In genomic region chr4:22202351-22203343, GRCh38 we compare ENCODE assay signal across 27 cellular contexts.
DNase-seq lines count a peak whose midpoint lies in the region; ATAC-seq and TF ChIP-seq lines count a peak whose summit lies in the region.
"Had no signal": no experiment of that assay in that cellular context is flagged by ENCODE, and none has a peak within 500 bp of the region (broad histone marks: within the 10 kb centered on the region; RNA-seq: fewer than 3 reads in every experiment).

No MANE protein-coding gene starts in this region.

- no peaks in the 10 kb centered on the region for H3K36me3 ChIP-seq in colonic mucosa
- no peaks in the 10 kb centered on the region for H3K36me3 ChIP-seq in transverse colon
- H3K36me3 ChIP-seq: brain microvascular endothelial cell, prostate gland, upper lobe of left lung had no signal

- in situ Hi-C loops in transverse colon (cut with MboI; ENCODE audit: low pct_ligation_motif_present in 1 of 4, low pct_unique_long_range_greater_than_20kb in 1 of 4, low sequenced_read_pairs in 3 of 4), result no loop called here

- H3K27me3 ChIP-seq in colonic mucosa, result no peaks in the 10 kb centered on the region
- H3K27me3 ChIP-seq in transverse colon, result no peaks in the 10 kb centered on the region
- H3K27me3 ChIP-seq: brain microvascular endothelial cell, upper lobe of left lung had no signal

- H3K4me1 ChIP-seq in colonic mucosa (peaks cover 4% of the 10 kb centered on the region), transverse colon (peaks cover 0 to 15% (median 0%) of the 10 kb centered on the region in 4 donors)
- H3K4me1 ChIP-seq: prostate gland, upper lobe of left lung had no signal

- H3K9me3 ChIP-seq in colonic mucosa, result no peaks in the 10 kb centered on the region
- H3K9me3 ChIP-seq in transverse colon, result no peaks in the 10 kb centered on the region
- H3K9me3 ChIP-seq: prostate gland, upper lobe of left lung had no signal

- H3K4me3 ChIP-seq in colonic mucosa (no peak overlapping the region), transverse colon (no peak overlapping the region)
- H3K4me3 ChIP-seq: GM23248, prostate gland, upper lobe of left lung had no signal

- TF ChIP-seq CTCF in colonic mucosa (IDR thresholded peaks at IDR 0.05), result no peak
- no peak for TF ChIP-seq CTCF in transverse colon (IDR thresholded peaks at IDR 0.05)

- H3K27ac ChIP-seq in colonic mucosa (no peak overlapping the region), transverse colon (no peak overlapping the region)
- H3K27ac ChIP-seq: brain microvascular endothelial cell, C4-2B, GM23248, KMS-11, prostate gland, upper lobe of left lung had no signal

- 22 to 27% methylated on average over 4 to 5 of the region's 5 CpGs for WGBS in transverse colon (ENCODE audit: low coverage in 1 of 2), 2 donors

- peak; percentile 22 for DNase-seq in NCI-H226
- DNase-seq in colonic mucosa, result peak; percentile 17
- peak; percentile 14 for DNase-seq in kidney glomerular epithelial cell (lab: John Stamatoyannopoulos, UW)
- peak; percentile 38 for DNase-seq in transverse colon
- no peak for DNase-seq in pons (ENCODE audit: low spot score)
- DNase-seq: activated CD4-positive, alpha-beta T cell treated with anti-CD3 and anti-CD28 coated beads for 36 hours; activated CD8-positive, alpha-beta memory T cell treated with anti-CD3 and anti-CD28 coated beads, Interleukin-2, amount 50 U/mL, for 48 hours; activated CD8-positive, alpha-beta T cell treated with anti-CD3 and anti-CD28 coated beads for 36 hours; activated naive CD4-positive, alpha-beta T cell treated with anti-CD3 and anti-CD28 coated beads for 36 hours; amniotic stem cell; DMS79 treated with DMSO at 0.1 percent for 48 hours; HFFc6; naive B cell; NCI-H1436; NCI-H2081 treated with DMSO at 0.1 percent for 48 hours; NCI-H345; stimulated activated CD4-positive, alpha-beta T cell treated with anti-CD3 and anti-CD28 coated beads, Interleukin-15, amount 100 ng/mL, for 24 hours; substantia nigra; upper lobe of left lung had no signal

- H3K9ac ChIP-seq in colonic mucosa (ENCODE audit: low read depth in 2 of 2, low read length in 2 of 2), result no peak overlapping the region
- H3K9ac ChIP-seq: GM23248, KMS-11 had no signal

- ATAC-seq in HG03378 (IDR thresholded peaks at IDR 0.05; ENCODE audit: unreplicated experiment), result no peak
- ATAC-seq in GM19467 (IDR thresholded peaks at IDR 0.05; ENCODE audit: unreplicated experiment), result no peak
- ATAC-seq: activated CD4-positive, alpha-beta T cell treated with anti-CD3 and anti-CD28 coated beads for 36 hours; activated CD8-positive, alpha-beta T cell treated with anti-CD3 and anti-CD28 coated beads for 36 hours; stimulated activated memory B cell treated with anti-CD40 and anti-IgM and Interleukin-4, amounts not matched to agents 10 μg/mL and 1 μg/mL and 100 μg/mL, for 72 hours had no signal

- TF ChIP-seq EP300 in transverse colon (IDR thresholded peaks at IDR 0.05; ENCODE audit: low read depth), result no peak

- no peak for TF ChIP-seq POLR2A in transverse colon (IDR thresholded peaks at IDR 0.05)

- intact Hi-C loops in colonic mucosa (cut with DNase I), result no loop called here
- intact Hi-C loops in transverse colon (cut with DNase I; ENCODE audit: low total_unique reads), result no loop called here
